12 cellular contexts compared by ENCODE assay signal in genomic region chr6:36659271-36659670, GRCh38.
DNase-seq lines count a peak whose midpoint lies in the region; TF ChIP-seq lines count a peak whose summit lies in the region.
"Had no signal": no experiment of that assay in that cellular context is flagged by ENCODE, and none has a peak within 500 bp of the region (broad histone marks: within the 10 kb centered on the region; RNA-seq: fewer than 3 reads in every experiment).

No MANE protein-coding gene starts in this region.

- no peak for TF ChIP-seq CTCF in tibial artery (IDR thresholded peaks at IDR 0.05)

- DNase-seq in AG20443 (ENCODE audit: low spot score): peak; percentile 89
- DNase-seq in GOT3 (lab: John Stamatoyannopoulos, UW): peak; percentile 44
- DNase-seq in astrocyte of the hippocampus (ENCODE audit: low read depth, low spot score): peak; percentile 55
- peak; percentile 35 for DNase-seq in islet precursor cell
- DNase-seq in tibial artery: no peak
- no peak for DNase-seq in activated naive CD4-positive, alpha-beta T cell treated with anti-CD3 and anti-CD28 coated beads, Interleukin-2, amount 50 U/mL, for 16 hours
- no peak for DNase-seq in NCI-H2107 (lab: John Stamatoyannopoulos, UW)
- DNase-seq in KBM-7: no peak
- DNase-seq: activated B cell treated with CpG ODN at 0.5 μM for 24 hours; activated CD8-positive, alpha-beta memory T cell treated with anti-CD3 and anti-CD28 coated beads, Interleukin-2, amount 50 U/mL, for 48 hours; foreskin melanocyte; SW 1271 had no signal

- intact Hi-C loops in tibial artery (cut with DNase I; ENCODE audit: low total_unique reads): no loop called here

- in situ Hi-C loops in KBM-7 (cut with MboI; ENCODE audit: low pct_unique_long_range_greater_than_20kb, low sequenced_read_pairs): no loop called here

- no peaks in the 10 kb centered on the region for H3K36me3 ChIP-seq in tibial artery

- H3K27me3 ChIP-seq in tibial artery: peaks cover 0 to 29% of the 10 kb centered on the region in 2 donors

- no peak overlapping the region for H3K27ac ChIP-seq in tibial artery

- H3K4me3 ChIP-seq in tibial artery: no peak overlapping the region

- no peaks in the 10 kb centered on the region for H3K9me3 ChIP-seq in tibial artery

- H3K4me1 ChIP-seq in tibial artery: peaks cover 0 to 14% (median 5%) of the 10 kb centered on the region in 4 donors

Comparison
In these comparisons a context has a peak if more than half of its experiments do, and no peak if none do; other contexts are left out.
1. DNase-seq: peak in AG20443 (single experiment), GOT3 (single experiment), astrocyte of the hippocampus (single experiment) and islet precursor cell (single experiment); none in tibial artery (0 of 2), activated naive CD4-positive, alpha-beta T cell treated with anti-CD3 and anti-CD28 coated beads, Interleukin-2, amount 50 U/mL, for 16 hours (single experiment), NCI-H2107 (single experiment) and KBM-7 (single experiment).